ENCODE assay signal across 8 cellular contexts in genomic region chrX:102155806-102156179, GRCh38. TPM values are rescaled to one million over a fixed set of nuclear protein-coding genes. Genes with fewer than 3 reads are reported as not detected.
DNase-seq lines count a peak whose midpoint lies in the region; ATAC-seq and TF ChIP-seq lines count a peak whose summit lies in the region.

Gene BEX5 (minus strand): TSS chrX:102155977. CDS start chrX:102154265, 1,712 bp downstream.

- peak within 1 kb of the TSS; percentile 70 for H3K27ac ChIP-seq in CD4-positive, CD25-positive, alpha-beta regulatory T cell (ENCODE audit: insufficient read depth, low read length, poor library complexity, severe bottlenecking)
- no peak within 1 kb of the TSS for H3K27ac ChIP-seq in SU-DHL-6 (ENCODE audit: low read depth, low read length)
- peak within 1 kb of the TSS in 2 of 21 experiments; percentile 7 to 8 for H3K27ac ChIP-seq in skin epidermis

- H3K27ac Mint-ChIP-seq in CD4-positive, CD25-positive, alpha-beta regulatory T cell = peak within 1 kb of the TSS; percentile 93 to 95 (median 95)

- ATAC-seq in CD4-positive, CD25-positive, alpha-beta regulatory T cell (ENCODE audit: low read depth in 2 of 2) = peak; percentile 93 to 95

- H3K4me1 ChIP-seq in CD4-positive, CD25-positive, alpha-beta regulatory T cell (ENCODE audit: control insufficient read depth, insufficient read depth, low read length, poor library complexity, severe bottlenecking) = peaks cover 7% of the 10 kb centered on the region

- H3K9me3 Mint-ChIP-seq in CD4-positive, CD25-positive, alpha-beta regulatory T cell = peaks cover 0 to 5% (median 0%) of the 10 kb centered on the region in 7 donors

- peaks cover 0 to 22% (median 10%) of the 10 kb centered on the region in 4 donors for H3K4me1 Mint-ChIP-seq in CD4-positive, CD25-positive, alpha-beta regulatory T cell

- H3K79me2 ChIP-seq in SU-DHL-6 (ENCODE audit: insufficient read depth, low read length) = no peaks in the 10 kb centered on the region

- no peaks in the 10 kb centered on the region for H4K20me1 ChIP-seq in SU-DHL-6 (ENCODE audit: low read depth, low read length)

- H2AFZ ChIP-seq in SU-DHL-6 (ENCODE audit: low read depth, low read length, severe bottlenecking) = no peak within 1 kb of the TSS

- H3K27me3 ChIP-seq in CD4-positive, CD25-positive, alpha-beta regulatory T cell (ENCODE audit: control insufficient read depth, insufficient read depth, low read length) = no peaks in the 10 kb centered on the region
- no peaks in the 10 kb centered on the region for H3K27me3 ChIP-seq in SU-DHL-6 (ENCODE audit: low read length)

- peak within 1 kb of the TSS; percentile 78 for H3K4me3 ChIP-seq in CD4-positive, CD25-positive, alpha-beta regulatory T cell (ENCODE audit: low read depth, low read length)
- H3K4me3 ChIP-seq in SU-DHL-6 (ENCODE audit: insufficient read depth, low read length, poor library complexity, severe bottlenecking) = no peak within 1 kb of the TSS
- peak within 1 kb of the TSS; percentile 58 for H3K4me3 ChIP-seq in iPS-18c (ENCODE audit: insufficient read depth, low read depth, low read length)
- H3K4me3 ChIP-seq in skin epidermis = peak within 1 kb of the TSS; percentile 19 to 45 (median 38)

- H3K9me2 ChIP-seq in SU-DHL-6 (replicated peaks; ENCODE audit: insufficient read depth, low read length) = no peaks in the 10 kb centered on the region

- H3F3A ChIP-seq in SU-DHL-6 (ENCODE audit: insufficient read depth) = no peaks in the 10 kb centered on the region

- no peaks in the 10 kb centered on the region for H3K9me3 ChIP-seq in CD4-positive, CD25-positive, alpha-beta regulatory T cell (ENCODE audit: control insufficient read depth in 2 of 2, low read length in 2 of 2)
- no peaks in the 10 kb centered on the region for H3K9me3 ChIP-seq in SU-DHL-6 (ENCODE audit: insufficient read depth, low read length)
- no peaks in the 10 kb centered on the region for H3K9me3 ChIP-seq in iPS-18c (ENCODE audit: control insufficient read depth, insufficient read depth, low read length)

- peak within 1 kb of the TSS; percentile 96 to 99 (median 98) for H3K4me3 Mint-ChIP-seq in CD4-positive, CD25-positive, alpha-beta regulatory T cell

- peak within 1 kb of the TSS; percentile 39 for H3K4me2 ChIP-seq in SU-DHL-6 (ENCODE audit: low read depth, low read length, poor library complexity, severe bottlenecking)

- TF ChIP-seq CTCF in GM20000 (IDR thresholded peaks at IDR 0.05; ENCODE audit: extremely low read depth, missing control alignments) = no peak
- TF ChIP-seq CTCF in SU-DHL-6 (IDR thresholded peaks at IDR 0.05; ENCODE audit: insufficient read depth, low read length, poor library complexity, severe bottlenecking) = no peak

- peaks cover 4% of the 10 kb centered on the region for H3K27me3 Mint-ChIP-seq in CD4-positive, CD25-positive, alpha-beta regulatory T cell

- H3K36me3 Mint-ChIP-seq in CD4-positive, CD25-positive, alpha-beta regulatory T cell = no peaks in the 10 kb centered on the region

- DNase-seq in CD4-positive, CD25-positive, alpha-beta regulatory T cell = peak; percentile 55 to 77 (median 57)
- DNase-seq in GM20000 (ENCODE audit: low spot score) (peak; percentile 27), HuH-7 (ENCODE audit: low spot score) (peak; percentile 46), astrocyte of the hippocampus (ENCODE audit: low read depth, low spot score) (peak; percentile 38), NCI-H446 treated with DMSO at 0.1 percent for 48 hours (lab: John Stamatoyannopoulos, UW) (no peak)

- H3K9ac ChIP-seq in SU-DHL-6 (ENCODE audit: low read length) = no peak within 1 kb of the TSS

- H3K36me3 ChIP-seq in CD4-positive, CD25-positive, alpha-beta regulatory T cell (ENCODE audit: control insufficient read depth, insufficient read depth, low read length) = no peaks in the 10 kb centered on the region
- H3K36me3 ChIP-seq in SU-DHL-6 (ENCODE audit: low read length) = no peaks in the 10 kb centered on the region

RNA-seq across cellular contexts. Expression of gene BEX5, which starts in this region (rescaled TPM):
- 7.0 TPM for total RNA-seq in CD4-positive, CD25-positive, alpha-beta regulatory T cell
- 1 to 10 TPM; 4.3 to 8.8 (median 5.9) TPM for polyA plus RNA-seq in CD4-positive, CD25-positive, alpha-beta regulatory T cell
